ENCODE assay signal across 27 cellular contexts in genomic region chr7:51022821-51023220, GRCh38.
"Had no signal": no experiment of that assay in that cellular context is flagged by ENCODE, and none has a peak within 500 bp of the region (broad histone marks: within the 10 kb centered on the region; RNA-seq: fewer than 3 reads in every experiment).

No MANE protein-coding gene starts in this region.

- H3K27me3 ChIP-seq: ascending aorta, dorsolateral prefrontal cortex had no signal

- H3K27ac Mint-ChIP-seq: activated CD4-positive, alpha-beta memory T cell treated with anti-CD3 and anti-CD28 coated beads for 36 hours; activated CD4-positive, alpha-beta T cell treated with anti-CD3 and anti-CD28 coated beads for 36 hours; activated CD4-positive, alpha-beta T cell treated with anti-CD3 and anti-CD28 coated beads, Interleukin-2, amount 10 ng/mL, durations not matched to agents 24 days and 14 days; activated CD8-positive, alpha-beta memory T cell treated with anti-CD3 and anti-CD28 coated beads, Interleukin-2, amount 10 ng/mL, durations not matched to agents 7 days and 5 days; activated CD8-positive, alpha-beta T cell treated with anti-CD3 and anti-CD28 coated beads, Interleukin-2, amount 10 ng/mL, durations not matched to agents 7 days and 5 days; activated naive CD4-positive, alpha-beta T cell treated with anti-CD3 and anti-CD28 coated beads, Interleukin-2, amount 10 ng/mL, durations not matched to agents 7 days and 5 days; activated naive CD4-positive, alpha-beta T cell treated with anti-CD3 and anti-CD28 coated beads, Interleukin-2, amount 50 U/mL, for 72 hours; activated naive CD8-positive, alpha-beta T cell treated with anti-CD3 and anti-CD28 coated beads, Interleukin-2, amount 10 ng/mL, durations not matched to agents 7 days and 5 days; activated T-cell treated with anti-CD3 and anti-CD28 coated beads, Interleukin-2, amount 50 U/mL, for 24 hours; activated T-cell treated with anti-CD3 and anti-CD28 coated beads, Interleukin-2, amount 50 U/mL, for 72 hours; dendritic cell treated with granulocyte-macrophage colony-stimulating factor and Interleukin-4, amounts not matched to agents 40 ng/mL and 50 ng/mL, for 4 days; endodermal cell had no signal

- H3K9me3 Mint-ChIP-seq: activated CD4-positive, alpha-beta memory T cell treated with anti-CD3 and anti-CD28 coated beads for 36 hours; activated CD4-positive, alpha-beta T cell treated with anti-CD3 and anti-CD28 coated beads, Interleukin-2, amount 10 ng/mL, durations not matched to agents 24 days and 14 days; activated naive CD4-positive, alpha-beta T cell treated with anti-CD3 and anti-CD28 coated beads, Interleukin-2, amount 10 ng/mL, durations not matched to agents 7 days and 5 days; dendritic cell treated with granulocyte-macrophage colony-stimulating factor and Interleukin-4, amounts not matched to agents 40 ng/mL and 50 ng/mL, for 4 days; endodermal cell had no signal

- H3K4me1 ChIP-seq: ascending aorta had no signal

- DNase-seq: activated CD4-positive, alpha-beta memory T cell treated with anti-CD3 and anti-CD28 coated beads for 36 hours; activated CD4-positive, alpha-beta T cell treated with anti-CD3 and anti-CD28 coated beads for 36 hours; activated CD4-positive, alpha-beta T cell treated with anti-CD3 and anti-CD28 coated beads, Interleukin-2, amount 10 ng/mL, durations not matched to agents 24 days and 14 days; activated CD4-positive, CD25-positive, alpha-beta regulatory T cell; activated CD4-positive, CD25-positive, alpha-beta regulatory T cell treated with anti-CD3 and anti-CD28 coated beads, Interleukin-2, amount 50 U/mL, for 72 hours; activated CD8-positive, alpha-beta memory T cell treated with anti-CD3 and anti-CD28 coated beads, Interleukin-2, amount 50 U/mL, for 4 hours; activated CD8-positive, alpha-beta T cell treated with anti-CD3 and anti-CD28 coated beads, Interleukin-2, amount 10 ng/mL, durations not matched to agents 7 days and 5 days; activated gamma-delta T cell; activated naive CD4-positive, alpha-beta T cell; activated naive CD4-positive, alpha-beta T cell treated with anti-CD3 and anti-CD28 coated beads, Interleukin-2, amount 10 ng/mL, durations not matched to agents 7 days and 5 days; activated naive CD8-positive, alpha-beta T cell treated with anti-CD3 and anti-CD28 coated beads, Interleukin-2, amount 10 ng/mL, durations not matched to agents 7 days and 5 days; activated T-cell treated with anti-CD3 and anti-CD28 coated beads, Interleukin-2, amount 50 U/mL, for 24 hours; activated T-cell treated with anti-CD3 and anti-CD28 coated beads, Interleukin-2, amount 50 U/mL, for 72 hours; central memory CD4-positive, alpha-beta T cell; cerebellar nuclear complex; dorsolateral prefrontal cortex; effector memory CD4-positive, alpha-beta T cell; endodermal cell; foreskin fibroblast; T-helper 2 cell had no signal

- ATAC-seq: activated CD4-positive, alpha-beta T cell treated with anti-CD3 and anti-CD28 coated beads for 36 hours; activated CD8-positive, alpha-beta memory T cell treated with anti-CD3 and anti-CD28 coated beads, Interleukin-2, amount 10 ng/mL, durations not matched to agents 7 days and 5 days; activated CD8-positive, alpha-beta T cell treated with anti-CD3 and anti-CD28 coated beads, Interleukin-2, amount 10 ng/mL, durations not matched to agents 7 days and 5 days; activated naive CD4-positive, alpha-beta T cell treated with anti-CD3 and anti-CD28 coated beads, Interleukin-2, amount 50 U/mL, for 72 hours; activated T-cell treated with anti-CD3 and anti-CD28 coated beads, Interleukin-2, amount 50 U/mL, for 72 hours; esophagus mucosa had no signal

- H3K4me1 Mint-ChIP-seq: activated CD4-positive, alpha-beta T cell treated with anti-CD3 and anti-CD28 coated beads for 36 hours; activated CD4-positive, alpha-beta T cell treated with anti-CD3 and anti-CD28 coated beads, Interleukin-2, amount 10 ng/mL, durations not matched to agents 24 days and 14 days; activated naive CD4-positive, alpha-beta T cell treated with anti-CD3 and anti-CD28 coated beads, Interleukin-2, amount 10 ng/mL, durations not matched to agents 7 days and 5 days had no signal

- H3K4me3 Mint-ChIP-seq: activated CD4-positive, alpha-beta memory T cell treated with anti-CD3 and anti-CD28 coated beads for 36 hours; activated CD4-positive, alpha-beta T cell treated with anti-CD3 and anti-CD28 coated beads for 36 hours; activated CD4-positive, alpha-beta T cell treated with anti-CD3 and anti-CD28 coated beads, Interleukin-2, amount 10 ng/mL, durations not matched to agents 24 days and 14 days; activated CD8-positive, alpha-beta memory T cell treated with anti-CD3 and anti-CD28 coated beads, Interleukin-2, amount 10 ng/mL, durations not matched to agents 7 days and 5 days; activated CD8-positive, alpha-beta T cell treated with anti-CD3 and anti-CD28 coated beads, Interleukin-2, amount 10 ng/mL, durations not matched to agents 7 days and 5 days; activated naive CD4-positive, alpha-beta T cell treated with anti-CD3 and anti-CD28 coated beads, Interleukin-2, amount 10 ng/mL, durations not matched to agents 7 days and 5 days; activated naive CD8-positive, alpha-beta T cell treated with anti-CD3 and anti-CD28 coated beads, Interleukin-2, amount 10 ng/mL, durations not matched to agents 7 days and 5 days; activated T-cell treated with anti-CD3 and anti-CD28 coated beads, Interleukin-2, amount 50 U/mL, for 24 hours; activated T-cell treated with anti-CD3 and anti-CD28 coated beads, Interleukin-2, amount 50 U/mL, for 72 hours; brain; dendritic cell treated with granulocyte-macrophage colony-stimulating factor and Interleukin-4, amounts not matched to agents 40 ng/mL and 50 ng/mL, for 4 days; endodermal cell had no signal

- H3K27ac ChIP-seq: ascending aorta had no signal

- H3K27me3 Mint-ChIP-seq: activated CD4-positive, alpha-beta memory T cell treated with anti-CD3 and anti-CD28 coated beads for 36 hours; activated CD4-positive, alpha-beta T cell treated with anti-CD3 and anti-CD28 coated beads for 36 hours; activated CD4-positive, alpha-beta T cell treated with anti-CD3 and anti-CD28 coated beads, Interleukin-2, amount 10 ng/mL, durations not matched to agents 24 days and 14 days; activated CD8-positive, alpha-beta memory T cell treated with anti-CD3 and anti-CD28 coated beads, Interleukin-2, amount 10 ng/mL, durations not matched to agents 7 days and 5 days; activated naive CD4-positive, alpha-beta T cell treated with anti-CD3 and anti-CD28 coated beads, Interleukin-2, amount 10 ng/mL, durations not matched to agents 7 days and 5 days; activated naive CD8-positive, alpha-beta T cell treated with anti-CD3 and anti-CD28 coated beads, Interleukin-2, amount 10 ng/mL, durations not matched to agents 7 days and 5 days; activated T-cell treated with anti-CD3 and anti-CD28 coated beads, Interleukin-2, amount 50 U/mL, for 24 hours; dendritic cell treated with granulocyte-macrophage colony-stimulating factor and Interleukin-4, amounts not matched to agents 40 ng/mL and 50 ng/mL, for 4 days had no signal

- H3K4me3 ChIP-seq: ascending aorta, coronary artery, dorsolateral prefrontal cortex had no signal

- H3K36me3 Mint-ChIP-seq: activated CD4-positive, alpha-beta memory T cell treated with anti-CD3 and anti-CD28 coated beads for 36 hours; activated naive CD4-positive, alpha-beta T cell treated with anti-CD3 and anti-CD28 coated beads, Interleukin-2, amount 10 ng/mL, durations not matched to agents 7 days and 5 days; activated naive CD4-positive, alpha-beta T cell treated with anti-CD3 and anti-CD28 coated beads, Interleukin-2, amount 50 U/mL, for 72 hours; activated naive CD8-positive, alpha-beta T cell treated with anti-CD3 and anti-CD28 coated beads, Interleukin-2, amount 10 ng/mL, durations not matched to agents 7 days and 5 days; brain had no signal

- H3K9me3 ChIP-seq: ascending aorta had no signal

- H3K36me3 ChIP-seq: ascending aorta had no signal
